ENCODE assay signal across 8 cellular contexts in genomic region chr11:59615637-59616395, GRCh38. TPM values are rescaled to one million over a fixed set of nuclear protein-coding genes. Genes with fewer than 3 reads are reported as not detected.
DNase-seq lines count a peak whose midpoint lies in the region; ATAC-seq and TF ChIP-seq lines count a peak whose summit lies in the region.

A gene with protein sequence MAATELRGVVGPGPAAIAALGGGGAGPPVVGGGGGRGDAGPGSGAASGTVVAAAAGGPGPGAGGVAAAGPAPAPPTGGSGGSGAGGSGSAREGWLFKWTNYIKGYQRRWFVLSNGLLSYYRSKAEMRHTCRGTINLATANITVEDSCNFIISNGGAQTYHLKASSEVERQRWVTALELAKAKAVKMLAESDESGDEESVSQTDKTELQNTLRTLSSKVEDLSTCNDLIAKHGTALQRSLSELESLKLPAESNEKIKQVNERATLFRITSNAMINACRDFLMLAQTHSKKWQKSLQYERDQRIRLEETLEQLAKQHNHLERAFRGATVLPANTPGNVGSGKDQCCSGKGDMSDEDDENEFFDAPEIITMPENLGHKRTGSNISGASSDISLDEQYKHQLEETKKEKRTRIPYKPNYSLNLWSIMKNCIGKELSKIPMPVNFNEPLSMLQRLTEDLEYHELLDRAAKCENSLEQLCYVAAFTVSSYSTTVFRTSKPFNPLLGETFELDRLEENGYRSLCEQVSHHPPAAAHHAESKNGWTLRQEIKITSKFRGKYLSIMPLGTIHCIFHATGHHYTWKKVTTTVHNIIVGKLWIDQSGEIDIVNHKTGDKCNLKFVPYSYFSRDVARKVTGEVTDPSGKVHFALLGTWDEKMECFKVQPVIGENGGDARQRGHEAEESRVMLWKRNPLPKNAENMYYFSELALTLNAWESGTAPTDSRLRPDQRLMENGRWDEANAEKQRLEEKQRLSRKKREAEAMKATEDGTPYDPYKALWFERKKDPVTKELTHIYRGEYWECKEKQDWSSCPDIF (minus strand): TSS chr11:59615774. CDS start chr11:59615664, 110 bp downstream.

- no peaks in the 10 kb centered on the region for H3K9me3 Mint-ChIP-seq in activated naive CD8-positive, alpha-beta T cell treated with anti-CD3 and anti-CD28 coated beads, Interleukin-2, amount 50 U/mL, for 24 hours

- TF ChIP-seq CTCF in GM12874 (IDR thresholded peaks at IDR 0.05; ENCODE audit: insufficient read depth, low read depth, low read length) (0 out of 2 replicates have a peak, but pooled peaks have one; percentile 2), ovary (IDR thresholded peaks at IDR 0.05) (peak in 1 of 3 donors; percentile 45), thyroid gland (IDR thresholded peaks at IDR 0.05) (peak in 1 of 6 experiments; percentile 39)

- peaks cover 2% of the 10 kb centered on the region for H3K27me3 Mint-ChIP-seq in activated naive CD8-positive, alpha-beta T cell treated with anti-CD3 and anti-CD28 coated beads, Interleukin-2, amount 50 U/mL, for 24 hours

- peak within 1 kb of the TSS; percentile 84 for H3K4me3 ChIP-seq in ovary
- H3K4me3 ChIP-seq in thyroid gland (replicated peaks in 1 of 3) = peak within 1 kb of the TSS; percentile 59 to 76 (median 66)

- intact Hi-C loops in Right ventricle myocardium inferior (cut with DNase I) = loop anchor here (1.0 to 5.0 kb wide), 3 partner anchors 53 to 79 kb away; partner anchors contain the start of gene PATL1
- intact Hi-C loops in ovary (cut with DNase I) = loop anchor here in 3 of 4 donors (5.0 to 10.0 kb wide), 3 partner anchors 49 to 79 kb away; partner anchors contain the start of gene PATL1 (in 1 of the 3)
- intact Hi-C loops in thyroid gland (cut with DNase I) = loop anchor here (10.0 kb wide), 1 partner anchor 61 kb away; no protein-coding TSS in a partner anchor

- H3K36me3 ChIP-seq in ovary = no peaks in the 10 kb centered on the region
- H3K36me3 ChIP-seq in thyroid gland = no peaks in the 10 kb centered on the region

- DNase-seq in NCI-H1417 treated with DMSO at 0.1 percent for 48 hours (lab: John Stamatoyannopoulos, UW) (peak; percentile 100), SW480 (ENCODE audit: low spot score) (peak; percentile 100), Right ventricle myocardium inferior (ENCODE audit: missing footprints) (peak; percentile 98), ovary (peak; percentile 99 to 100 (median 99)), thyroid gland (peak; percentile 100)
- DNase-seq in activated naive CD8-positive, alpha-beta T cell treated with anti-CD3 and anti-CD28 coated beads, Interleukin-2, amount 50 U/mL, for 24 hours = peak; percentile 96

- H3K27me3 ChIP-seq in ovary = no peaks in the 10 kb centered on the region
- no peaks in the 10 kb centered on the region for H3K27me3 ChIP-seq in thyroid gland

- peak; percentile 86 for ATAC-seq in HG02763 (IDR thresholded peaks at IDR 0.05; ENCODE audit: unreplicated experiment)
- peak; percentile 92 for ATAC-seq in activated naive CD8-positive, alpha-beta T cell treated with anti-CD3 and anti-CD28 coated beads, Interleukin-2, amount 50 U/mL, for 24 hours
- ATAC-seq in Right ventricle myocardium inferior = peak; percentile 96

- TF ChIP-seq EP300 in ovary (IDR thresholded peaks at IDR 0.05) = no peak

- H3K4me3 Mint-ChIP-seq in activated naive CD8-positive, alpha-beta T cell treated with anti-CD3 and anti-CD28 coated beads, Interleukin-2, amount 50 U/mL, for 24 hours = peak within 1 kb of the TSS; percentile 98

- H3K4me1 ChIP-seq in ovary (ENCODE audit: insufficient read depth) = peaks cover 3% of the 10 kb centered on the region
- peaks cover 26 to 27% of the 10 kb centered on the region in 2 donors for H3K4me1 ChIP-seq in thyroid gland

- TF ChIP-seq POLR2A in ovary (IDR thresholded peaks at IDR 0.05) (peak; percentile 74), thyroid gland (IDR thresholded peaks at IDR 0.05) (peak; percentile 19 to 91)

- peak within 1 kb of the TSS; percentile 98 for H3K27ac Mint-ChIP-seq in activated naive CD8-positive, alpha-beta T cell treated with anti-CD3 and anti-CD28 coated beads, Interleukin-2, amount 50 U/mL, for 24 hours

- H3K36me3 Mint-ChIP-seq in activated naive CD8-positive, alpha-beta T cell treated with anti-CD3 and anti-CD28 coated beads, Interleukin-2, amount 50 U/mL, for 24 hours (ENCODE audit: low read depth) = peaks cover 8% of the 10 kb centered on the region

- H3K27ac ChIP-seq in ovary = peak within 1 kb of the TSS; percentile 77 to 92
- H3K27ac ChIP-seq in thyroid gland = peak within 1 kb of the TSS; percentile 78 to 92 (median 90)

- H3K9me3 ChIP-seq in ovary (no peaks in the 10 kb centered on the region), thyroid gland (no peaks in the 10 kb centered on the region)

- WGBS in ovary, 3 donors = 0% methylated on average over 55 of the region's 55 CpGs
- WGBS in thyroid gland, 2 donors = 0% methylated on average over 31 to 37 of the region's 55 CpGs

- peaks cover 57% of the 10 kb centered on the region for H3K4me1 Mint-ChIP-seq in activated naive CD8-positive, alpha-beta T cell treated with anti-CD3 and anti-CD28 coated beads, Interleukin-2, amount 50 U/mL, for 24 hours

RNA-seq across cellular contexts. Expression of the gene that starts here (rescaled TPM):
- total RNA-seq in Right ventricle myocardium inferior = 38.5 TPM
- 10 to 100 TPM; 27.1 to 46.4 (median 42.4) TPM for total RNA-seq in ovary
- 10 to 100 TPM; 20.5 to 58.0 TPM for polyA plus RNA-seq in ovary
- 10 to 100 TPM; 47.3 to 59.6 (median 49.5) TPM for total RNA-seq in thyroid gland

Comparison
In these comparisons a context has a peak if more than half of its experiments do, and no peak if none do; other contexts are left out.
1. Peak in every context shown above with its lines: DNase-seq, ATAC-seq, H3K4me3 ChIP-seq and H3K27ac ChIP-seq.